In the genomic region with DNA sequence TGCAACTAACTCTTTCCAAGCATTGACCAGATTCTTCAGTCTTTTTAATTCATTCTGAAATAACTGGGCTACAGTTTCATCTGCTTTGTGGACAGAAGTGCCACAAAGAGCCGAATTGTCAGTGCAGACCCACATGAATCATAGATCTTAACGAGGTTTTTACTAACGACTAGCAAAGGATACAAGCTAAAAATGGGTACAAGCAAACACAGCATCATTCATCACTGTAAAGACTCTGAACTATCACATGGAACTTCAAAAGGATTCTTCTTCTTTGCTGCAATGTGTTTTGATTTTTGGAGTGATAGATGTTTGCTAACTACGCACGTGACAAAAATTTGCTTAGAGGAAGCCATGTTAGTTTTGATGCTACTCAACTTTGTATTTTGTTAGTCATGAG, we compare ENCODE assay signal across 20 cellular contexts.
DNase-seq lines count a peak whose midpoint lies in the region; TF ChIP-seq lines count a peak whose summit lies in the region.
"Had no signal": no experiment of that assay in that cellular context is flagged by ENCODE, and none has a peak within 500 bp of the region (broad histone marks: within the 10 kb centered on the region; RNA-seq: fewer than 3 reads in every experiment).

No MANE protein-coding gene starts in this region.

- POLR2A ChIA-PET in GM10248 (lab: Yijun Ruan, JAX): no interaction called here

- H3K27ac Mint-ChIP-seq in HFFc6: no peak overlapping the region
- H3K27ac Mint-ChIP-seq: CD14-positive monocyte; CD4-positive, alpha-beta T cell; CD8-positive, alpha-beta memory T cell; GM23338; H9 had no signal

- peaks cover 7% of the 10 kb centered on the region for H3K9me3 Mint-ChIP-seq in HFFc6
- H3K9me3 Mint-ChIP-seq: CD4-positive, alpha-beta T cell had no signal

- in situ Hi-C loops in SK-MEL-5 (cut with HindIII; ENCODE audit: low pct_unique_long_range_greater_than_20kb, low sequenced_read_pairs): no loop called here

- peak overlapping the region; percentile 50; the same call in 1 of the 2 replicates for H3K4me3 Mint-ChIP-seq in HFFc6
- H3K4me3 Mint-ChIP-seq: CD14-positive monocyte; CD4-positive, alpha-beta T cell; CD8-positive, alpha-beta memory T cell; GM23338; H9 had no signal

- CTCF ChIA-PET in GM10248 (lab: Yijun Ruan, JAX): no interaction called here

- peak; percentile 81 for DNase-seq in COLO829 (ENCODE audit: low spot score)
- DNase-seq in HFFc6: no peak
- DNase-seq in SK-MEL-5 (ENCODE audit: low read depth, low spot score): peak; percentile 53
- DNase-seq in foreskin melanocyte: peak; percentile 94
- DNase-seq in NCI-H526 treated with DMSO at 0.1 percent for 48 hours (lab: John Stamatoyannopoulos, UW): no peak
- DNase-seq in dermis blood vessel endothelial cell: no peak
- no peak for DNase-seq in GM10248 (ENCODE audit: extremely low spot score)
- DNase-seq: 8988T; ACHN; AML-193; BE2C; Calu3; CD4-positive, alpha-beta T cell; CD8-positive, alpha-beta memory T cell; COR-L47; DMS53; DMS79 treated with DMSO at 0.1 percent for 48 hours; H9 had no signal

- H3K27me3 Mint-ChIP-seq in HFFc6 (ENCODE audit: insufficient read depth): no peaks in the 10 kb centered on the region; the same call in 1 of the 2 replicates
- H3K27me3 Mint-ChIP-seq: CD4-positive, alpha-beta T cell had no signal

- H3K4me1 Mint-ChIP-seq in HFFc6 (ENCODE audit: low read depth): peaks cover 10% of the 10 kb centered on the region
- H3K4me1 Mint-ChIP-seq: CD14-positive monocyte; CD8-positive, alpha-beta memory T cell; GM23338; H9 had no signal

- TF ChIP-seq CTCF in HFFc6 (IDR thresholded peaks at IDR 0.05): no peak
- no peak for TF ChIP-seq CTCF in GM10248 (IDR thresholded peaks at IDR 0.05; ENCODE audit: control extremely low read depth, extremely low read depth, low read depth, missing control alignments)

- 0 out of 2 replicates have a peak, but pooled peaks cover 3% of the 10 kb centered on the region for H3K36me3 Mint-ChIP-seq in HFFc6 (ENCODE audit: low read depth)
- H3K36me3 Mint-ChIP-seq: CD14-positive monocyte; CD8-positive, alpha-beta memory T cell had no signal

Comparison
In these comparisons a context has a peak if more than half of its experiments do, and no peak if none do; other contexts are left out.
1. DNase-seq: peak in COLO829 (single experiment), SK-MEL-5 (single experiment) and foreskin melanocyte (single experiment); none in HFFc6 (single experiment), NCI-H526 treated with DMSO at 0.1 percent for 48 hours (single experiment), dermis blood vessel endothelial cell (single experiment) and GM10248 (single experiment).